8 cellular contexts compared by ENCODE assay signal in the genomic region with DNA sequence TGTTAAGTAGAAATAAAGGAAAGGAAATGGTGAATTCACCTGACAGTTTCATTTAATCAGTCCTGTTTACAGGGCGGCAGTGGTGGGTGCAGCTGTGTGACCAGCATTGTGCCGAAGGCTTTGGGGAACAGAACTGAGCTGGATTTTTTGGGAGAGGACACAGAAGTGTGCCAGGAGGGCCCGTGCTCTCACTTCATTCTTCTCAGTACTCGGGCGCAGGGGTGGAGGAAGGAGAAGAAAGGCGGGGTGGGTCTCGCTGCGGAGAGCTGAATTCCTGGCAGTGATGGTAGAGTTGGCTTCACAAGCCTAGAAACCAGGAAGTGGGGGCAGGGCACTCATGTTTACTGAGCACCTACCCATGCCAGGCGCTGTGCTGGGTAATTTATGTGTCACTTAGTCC.
DNase-seq lines count a peak whose midpoint lies in the region; ATAC-seq and TF ChIP-seq lines count a peak whose summit lies in the region.

No MANE protein-coding gene starts in this region.

- TF ChIP-seq CTCF in ascending aorta (IDR thresholded peaks at IDR 0.05) (no peak), lower leg skin (IDR thresholded peaks at IDR 0.05) (no peak)

- no peaks in the 10 kb centered on the region for H3K27me3 ChIP-seq in ascending aorta

- H3K4me1 ChIP-seq in ascending aorta, result peaks cover 16 to 71% of the 10 kb centered on the region in 2 donors

- H3K9me3 ChIP-seq in T-helper 17 cell (ENCODE audit: control insufficient read depth, low read length, poor library complexity, severe bottlenecking) (no peaks in the 10 kb centered on the region), ascending aorta (no peaks in the 10 kb centered on the region)

- intact Hi-C loops in ascending aorta (cut with DNase I) (loop anchor here (1.0 to 2.0 kb wide), 2 partner anchors 15 to 36 kb away; no protein-coding TSS in a partner anchor), lower leg skin (cut with DNase I; ENCODE audit: low total_unique reads) (no loop called here)

- ATAC-seq in HG02623 (IDR thresholded peaks at IDR 0.05; ENCODE audit: unreplicated experiment) (peak; percentile 38), T-helper 17 cell (peak; percentile 91)

- peaks cover 12% of the 10 kb centered on the region for H3K36me3 Mint-ChIP-seq in T-helper 17 cell (ENCODE audit: low read depth)

- no peak for TF ChIP-seq POLR2A in lower leg skin (IDR thresholded peaks at IDR 0.05)

- peak overlapping the region; percentile 98 for H3K27ac Mint-ChIP-seq in T-helper 17 cell

- H3K27me3 Mint-ChIP-seq in T-helper 17 cell, result no peaks in the 10 kb centered on the region

- H3K27ac ChIP-seq in ascending aorta, result peak overlapping the region; percentile 76 to 82

- H3K36me3 ChIP-seq in ascending aorta, result no peaks in the 10 kb centered on the region

- peak in 8 of 14 donors; percentile 13 to 82 (median 31) for DNase-seq in C1 segment of cervical spinal cord (lab: John Stamatoyannopoulos, UW)
- peak; percentile 42 to 52 (median 47) for DNase-seq in T-helper 17 cell
- DNase-seq in ascending aorta (ENCODE audit: low spot score in 2 of 2), result peak; percentile 83 to 97
- peak; percentile 88 to 96 for DNase-seq in lower leg skin (ENCODE audit: low spot score in 2 of 2)
- peak; percentile 65 to 76 for DNase-seq in stimulated activated CD8-positive, alpha-beta memory T cell treated with anti-CD3 and anti-CD28 coated beads, Interleukin-15, amount 100 ng/mL, for 48 hours (ENCODE audit: low read depth in 2 of 2)
- no peak for DNase-seq in NCI-H748 (lab: John Stamatoyannopoulos, UW; ENCODE audit: unreplicated experiment)
- no peak for DNase-seq in NCI-H526 treated with DMSO at 0.1 percent for 48 hours (lab: John Stamatoyannopoulos, UW)

- 8 to 9% methylated on average over 9 of the region's 9 CpGs for WGBS in lower leg skin, 2 donors

- peak overlapping the region; percentile 85 for H3K4me3 Mint-ChIP-seq in T-helper 17 cell

- peaks cover 57% of the 10 kb centered on the region for H3K4me1 Mint-ChIP-seq in T-helper 17 cell

- H3K4me3 ChIP-seq in ascending aorta (peak overlapping the region in 1 of 2 donors; percentile 37), lower leg skin (ENCODE audit: low read depth, poor library complexity, severe bottlenecking) (no peak overlapping the region)

Comparison
In these comparisons a context has a peak if more than half of its experiments do, and no peak if none do; other contexts are left out.
1. DNase-seq: peak in C1 segment of cervical spinal cord (8 of 14), T-helper 17 cell (3 of 3), ascending aorta (2 of 2), lower leg skin (2 of 2) and stimulated activated CD8-positive, alpha-beta memory T cell treated with anti-CD3 and anti-CD28 coated beads, Interleukin-15, amount 100 ng/mL, for 48 hours (2 of 2); none in NCI-H748 (single experiment) and NCI-H526 treated with DMSO at 0.1 percent for 48 hours (single experiment).